11 cellular contexts compared by ENCODE assay signal in the genomic region with DNA sequence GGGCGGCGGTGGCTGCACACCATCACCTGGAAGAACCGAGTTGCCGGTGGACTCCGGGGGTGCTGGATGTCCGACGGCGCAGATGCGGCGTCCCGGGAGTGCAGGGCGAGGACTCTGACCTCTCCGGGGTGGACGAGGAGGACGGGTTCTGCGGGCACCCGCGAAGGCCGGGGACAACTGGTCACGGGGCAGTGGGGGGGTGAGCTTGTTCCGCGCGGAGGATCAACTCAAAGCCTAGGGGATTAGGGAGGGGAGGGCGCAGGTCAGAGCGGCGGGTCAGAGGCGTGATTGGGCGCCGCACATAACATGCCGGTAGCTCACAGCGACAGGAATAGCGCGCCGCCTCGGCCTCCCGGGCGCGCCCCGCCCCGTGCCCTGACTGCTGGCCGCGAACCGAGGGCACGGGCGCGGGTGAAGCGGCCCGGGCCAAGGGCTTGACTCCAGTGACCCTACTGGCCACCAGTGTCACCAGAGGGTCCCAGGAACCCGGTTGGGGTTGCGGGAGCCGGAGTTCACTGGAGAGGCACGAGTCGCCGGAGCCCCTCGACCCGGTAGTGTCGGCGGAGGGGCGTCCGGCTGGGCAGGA. TPM values are rescaled to one million over a fixed set of nuclear protein-coding genes. Genes with fewer than 3 reads are reported as not detected.
DNase-seq lines count a peak whose midpoint lies in the region; ATAC-seq and TF ChIP-seq lines count a peak whose summit lies in the region.
"Had no signal": no experiment of that assay in that cellular context is flagged by ENCODE, and none has a peak within 500 bp of the region (broad histone marks: within the 10 kb centered on the region; RNA-seq: fewer than 3 reads in every experiment).

TSS of gene KLHL34 (minus strand) at position 179 of the 586 bp plus-strand sequence. CDS start 542 bp downstream, outside the sequence.

- intact Hi-C loops in left cardiac atrium (cut with DNase I) (no loop called here), thyroid gland (cut with DNase I) (no loop called here)

- peaks cover 10% of the 10 kb centered on the region for H3K27me3 Mint-ChIP-seq in activated CD8-positive, alpha-beta memory T cell treated with anti-CD3 and anti-CD28 coated beads, Interleukin-2, amount 10 ng/mL, durations not matched to agents 7 days and 5 days
- H3K27me3 Mint-ChIP-seq: progenitor cell of endocrine pancreas had no signal

- no peak for TF ChIP-seq CTCF in thyroid gland (IDR thresholded peaks at IDR 0.05)

- no peak for DNase-seq in activated CD8-positive, alpha-beta memory T cell treated with anti-CD3 and anti-CD28 coated beads, Interleukin-2, amount 10 ng/mL, durations not matched to agents 7 days and 5 days
- DNase-seq in left cardiac atrium (no peak), ecto neural progenitor cell (ENCODE audit: low spot score) (no peak), NCI-H748 (lab: John Stamatoyannopoulos, UW; ENCODE audit: unreplicated experiment) (no peak), thyroid gland (no peak)
- DNase-seq: NCI-H2107 had no signal

- H3K27me3 ChIP-seq in skeletal muscle tissue (ENCODE audit: control insufficient read depth in 3 of 3, insufficient read depth in 3 of 3, low read length in 3 of 3), result no peaks in the 10 kb centered on the region
- no peaks in the 10 kb centered on the region for H3K27me3 ChIP-seq in thyroid gland

- ATAC-seq in GM21447 (IDR thresholded peaks at IDR 0.05; ENCODE audit: unreplicated experiment), result peak; percentile 44
- ATAC-seq in activated CD8-positive, alpha-beta memory T cell treated with anti-CD3 and anti-CD28 coated beads, Interleukin-2, amount 10 ng/mL, durations not matched to agents 7 days and 5 days, result peak; percentile 30
- ATAC-seq in left cardiac atrium, result peak; percentile 63 to 78
- no peak for ATAC-seq in HG02973 (IDR thresholded peaks at IDR 0.05; ENCODE audit: unreplicated experiment)
- ATAC-seq: GM12878 had no signal

- peak within 1 kb of the TSS; percentile 33 for H3K4me3 Mint-ChIP-seq in activated CD8-positive, alpha-beta memory T cell treated with anti-CD3 and anti-CD28 coated beads, Interleukin-2, amount 10 ng/mL, durations not matched to agents 7 days and 5 days

- no peaks in the 10 kb centered on the region for H3K9me3 Mint-ChIP-seq in activated CD8-positive, alpha-beta memory T cell treated with anti-CD3 and anti-CD28 coated beads, Interleukin-2, amount 10 ng/mL, durations not matched to agents 7 days and 5 days (ENCODE audit: low read depth)

- H3K9me3 ChIP-seq in skeletal muscle tissue (ENCODE audit: control insufficient read depth in 3 of 3, low read length in 3 of 3), result no peaks in the 10 kb centered on the region
- H3K9me3 ChIP-seq in thyroid gland, result no peaks in the 10 kb centered on the region

- CTCF ChIA-PET in activated CD8-positive, alpha-beta memory T cell treated with anti-CD3 and anti-CD28 coated beads, Interleukin-2, amount 10 ng/mL, durations not matched to agents 7 days and 5 days (lab: Charles Lee), result interaction anchor here (0.7 kb wide), 1 partner anchor 74 kb away, joined by 3 read pairs; no protein-coding TSS in a partner anchor

- H3K9ac ChIP-seq in skeletal muscle tissue (ENCODE audit: low read depth in 1 of 3, low read length in 3 of 3), result peak within 1 kb of the TSS; percentile 70 to 91 (median 78)

- peak within 1 kb of the TSS; percentile 62 to 76 (median 63) for H3K4me3 ChIP-seq in skeletal muscle tissue (ENCODE audit: low read length in 3 of 3)
- H3K4me3 ChIP-seq in thyroid gland (replicated peaks in 1 of 3), result no peak within 1 kb of the TSS
- H3K4me3 ChIP-seq: GM12878 had no signal

- no peaks in the 10 kb centered on the region for H3K36me3 Mint-ChIP-seq in activated CD8-positive, alpha-beta memory T cell treated with anti-CD3 and anti-CD28 coated beads, Interleukin-2, amount 10 ng/mL, durations not matched to agents 7 days and 5 days

- TF ChIP-seq POLR2A in thyroid gland (IDR thresholded peaks at IDR 0.05), result no peak

- H3K4me1 ChIP-seq in skeletal muscle tissue (ENCODE audit: control insufficient read depth in 3 of 3, insufficient read depth in 3 of 3, low read length in 3 of 3), result peaks cover 0 to 15% (median 6%) of the 10 kb centered on the region in 3 donors
- H3K4me1 ChIP-seq in thyroid gland, result peaks cover 0 to 4% of the 10 kb centered on the region in 2 donors

- H3K36me3 ChIP-seq in skeletal muscle tissue (ENCODE audit: control insufficient read depth in 3 of 3, insufficient read depth in 3 of 3, low read length in 3 of 3) (peaks cover 0 to 7% (median 0%) of the 10 kb centered on the region in 3 donors), thyroid gland (no peaks in the 10 kb centered on the region)

- peaks cover 2% of the 10 kb centered on the region for H3K4me1 Mint-ChIP-seq in activated CD8-positive, alpha-beta memory T cell treated with anti-CD3 and anti-CD28 coated beads, Interleukin-2, amount 10 ng/mL, durations not matched to agents 7 days and 5 days

- peak within 1 kb of the TSS; percentile 45 for H3K27ac Mint-ChIP-seq in activated CD8-positive, alpha-beta memory T cell treated with anti-CD3 and anti-CD28 coated beads, Interleukin-2, amount 10 ng/mL, durations not matched to agents 7 days and 5 days
- H3K27ac Mint-ChIP-seq: progenitor cell of endocrine pancreas had no signal

- 1% methylated on average over 16 of the region's 60 CpGs; no CpG with 5 or more reads in 1 of the 2 donors for WGBS in thyroid gland, 2 donors

- H3K27ac ChIP-seq in skeletal muscle tissue (ENCODE audit: low read depth, low read length) (peak within 1 kb of the TSS; percentile 89), thyroid gland (no peak within 1 kb of the TSS)

RNA-seq across cellular contexts. Expression of gene KLHL34, which starts in this region (rescaled TPM):
- total RNA-seq in activated CD8-positive, alpha-beta memory T cell treated with anti-CD3 and anti-CD28 coated beads, Interleukin-2, amount 10 ng/mL, durations not matched to agents 7 days and 5 days, result under 1 TPM; 0.15 to 0.16 TPM
- total RNA-seq in left cardiac atrium, result 1 to 10 TPM; 1.3 to 1.6 TPM
- total RNA-seq in skeletal muscle tissue, result under 0.01 TPM
- total RNA-seq in thyroid gland, result not detected
- total RNA-seq: GM12878, progenitor cell of endocrine pancreas had no signal

Comparison
In these comparisons a context has a peak if more than half of its experiments do, and no peak if none do; other contexts are left out.
1. Peak in ATAC-seq in activated CD8-positive, alpha-beta memory T cell treated with anti-CD3 and anti-CD28 coated beads, Interleukin-2, amount 10 ng/mL, durations not matched to agents 7 days and 5 days; RNA of the gene not detected or under 1 TPM.
2. H3K4me3 ChIP-seq: peak in skeletal muscle tissue (3 of 3); none in thyroid gland (0 of 3).